Comparison of ENCODE assay signal across 8 cellular contexts in genomic region chr1:107782192-107782845, GRCh38.
A peak's percentile ranks its signal among the peaks of the same experiment; 100 is the strongest.
DNase-seq lines count a peak whose midpoint lies in the region; ATAC-seq, FAIRE-seq and TF ChIP-seq lines count a peak whose summit lies in the region.

No MANE protein-coding gene starts in this region.

- DNase-seq in NCI-H1417 (lab: John Stamatoyannopoulos, UW) = peak; percentile 38 to 84 (median 53)
- no peak for DNase-seq in NCI-H1417 treated with DMSO at 0.1 percent for 48 hours (lab: John Stamatoyannopoulos, UW)
- DNase-seq in OCI-LY7 (ENCODE audit: low spot score) = peak; percentile 75
- no peak for DNase-seq in kidney
- DNase-seq in stimulated activated effector memory CD8-positive, alpha-beta T cell treated with anti-CD3 and anti-CD28 coated beads, Interleukin-12 subunit alpha, Interleukin-12 subunit beta, amount 100 ng/mL, for 72 hours (ENCODE audit: low spot score in 2 of 2) = peak in 1 of 2 donors; percentile 33
- DNase-seq in cerebellar nuclear complex (lab: John Stamatoyannopoulos, UW) = no peak

- no peaks in the 10 kb centered on the region for H4K20me1 ChIP-seq in OCI-LY7 (ENCODE audit: insufficient read depth, low read length)

- no peak overlapping the region for H3K9ac ChIP-seq in kidney (ENCODE audit: low read length in 2 of 2)

- H3K27ac ChIP-seq in OCI-LY7 (ENCODE audit: low read depth, low read length, poor library complexity, severe bottlenecking) (no peak overlapping the region), kidney (ENCODE audit: low read depth in 2 of 2, low read length in 2 of 2) (no peak overlapping the region)

- peaks cover 8% of the 10 kb centered on the region for H3K4me1 Mint-ChIP-seq in brain
- peaks cover 36% of the 10 kb centered on the region for H3K4me1 Mint-ChIP-seq in stimulated activated effector memory CD8-positive, alpha-beta T cell treated with anti-CD3 and anti-CD28 coated beads, Interleukin-12 subunit alpha, Interleukin-12 subunit beta, amount 100 ng/mL, for 72 hours

- no peak overlapping the region for H3K27ac Mint-ChIP-seq in brain
- no peak overlapping the region for H3K27ac Mint-ChIP-seq in stimulated activated effector memory CD8-positive, alpha-beta T cell treated with anti-CD3 and anti-CD28 coated beads, Interleukin-12 subunit alpha, Interleukin-12 subunit beta, amount 100 ng/mL, for 72 hours

- intact Hi-C loops in OCI-LY7 (cut with micrococcal nuclease; ENCODE audit: unreplicated experiment) (loop anchor here (1.0 kb wide), 1 partner anchor 343 kb away; no protein-coding TSS in a partner anchor), kidney (cut with DNase I) (loop anchor here (5.0 kb wide), 1 partner anchor 345 kb away; no protein-coding TSS in a partner anchor)

- H3K4me3 ChIP-seq in OCI-LY7 (ENCODE audit: low read depth, low read length, poor library complexity, severe bottlenecking) (no peak overlapping the region), kidney (ENCODE audit: low read length in 2 of 2) (no peak overlapping the region)

- peaks cover 36% of the 10 kb centered on the region for H3K4me1 ChIP-seq in OCI-LY7 (ENCODE audit: insufficient read depth, low read length, poor library complexity, severe bottlenecking)
- H3K4me1 ChIP-seq in kidney (ENCODE audit: control insufficient read depth in 1 of 2, insufficient read depth in 1 of 2, low read depth in 1 of 2, low read length in 2 of 2) = no peaks in the 10 kb centered on the region

- no peak overlapping the region for H2AFZ ChIP-seq in OCI-LY7 (ENCODE audit: low read length)

- no peaks in the 10 kb centered on the region for H3K36me3 Mint-ChIP-seq in brain
- no peaks in the 10 kb centered on the region for H3K36me3 Mint-ChIP-seq in stimulated activated effector memory CD8-positive, alpha-beta T cell treated with anti-CD3 and anti-CD28 coated beads, Interleukin-12 subunit alpha, Interleukin-12 subunit beta, amount 100 ng/mL, for 72 hours

- peak; percentile 95 for FAIRE-seq in kidney (lab: Jason Lieb, UNC)

- H3K9me3 ChIP-seq in OCI-LY7 (ENCODE audit: low read length) = no peaks in the 10 kb centered on the region
- no peaks in the 10 kb centered on the region for H3K9me3 ChIP-seq in kidney (ENCODE audit: control insufficient read depth in 1 of 2, low read length in 2 of 2)

- BruUV-seq in OCI-LY7 (replicated peaks; lab: Mats Ljungman, UMichigan) = no TSS peak

- H3K9me3 Mint-ChIP-seq in brain = no peaks in the 10 kb centered on the region
- H3K9me3 Mint-ChIP-seq in stimulated activated effector memory CD8-positive, alpha-beta T cell treated with anti-CD3 and anti-CD28 coated beads, Interleukin-12 subunit alpha, Interleukin-12 subunit beta, amount 100 ng/mL, for 72 hours = no peaks in the 10 kb centered on the region

- H3K9me2 ChIP-seq in OCI-LY7 (ENCODE audit: insufficient read depth, low read length) = no peaks in the 10 kb centered on the region

- no peaks in the 10 kb centered on the region for H3K27me3 Mint-ChIP-seq in brain

- H3K36me3 ChIP-seq in OCI-LY7 (ENCODE audit: insufficient read depth, low read length) (no peaks in the 10 kb centered on the region), kidney (ENCODE audit: control insufficient read depth in 1 of 2, insufficient read depth in 2 of 2, low read length in 2 of 2) (no peaks in the 10 kb centered on the region)

- no peaks in the 10 kb centered on the region for H3K79me2 ChIP-seq in OCI-LY7 (ENCODE audit: insufficient read depth, low read depth, low read length)

- peak; percentile 36 for ATAC-seq in HG03378 (IDR thresholded peaks at IDR 0.05; ENCODE audit: unreplicated experiment)
- peak; percentile 52 for ATAC-seq in stimulated activated effector memory CD8-positive, alpha-beta T cell treated with anti-CD3 and anti-CD28 coated beads, Interleukin-12 subunit alpha, Interleukin-12 subunit beta, amount 100 ng/mL, for 72 hours

- no peak overlapping the region for H3K4me2 ChIP-seq in OCI-LY7 (ENCODE audit: low read length)

- TF ChIP-seq CTCF in OCI-LY7 (conservative IDR thresholded peaks at IDR 0.05; ENCODE audit: low read length) = peak; percentile 98
- peak; percentile 95 to 96 for TF ChIP-seq CTCF in brain (conservative IDR thresholded peaks at IDR 0.05)
- TF ChIP-seq CTCF in kidney (IDR thresholded peaks at IDR 0.05; ENCODE audit: borderline replicate concordance, extremely low read depth, insufficient read depth) = peak; percentile 47

- CTCF ChIA-PET in OCI-LY7 (lab: Charles Lee; ENCODE audit: unreplicated experiment) = interaction anchor here (0.5 to 2.7 kb wide), 6 partner anchors 12 to 344 kb away, joined by 3 to 17 read pairs (median 3); no protein-coding TSS in a partner anchor

- no peak overlapping the region for H3K4me3 Mint-ChIP-seq in brain
- no peak overlapping the region for H3K4me3 Mint-ChIP-seq in stimulated activated effector memory CD8-positive, alpha-beta T cell treated with anti-CD3 and anti-CD28 coated beads, Interleukin-12 subunit alpha, Interleukin-12 subunit beta, amount 100 ng/mL, for 72 hours

- POLR2A ChIA-PET in OCI-LY7 (lab: Charles Lee) = interaction anchor here (0.9 to 4.0 kb wide), 7 partner anchors 60 to 346 kb away, joined by 3 to 33 read pairs (median 3); no protein-coding TSS in a partner anchor

Comparison
In these comparisons a context has a peak if more than half of its experiments do, and no peak if none do; other contexts are left out.
1. DNase-seq: peak in NCI-H1417 (3 of 3) and OCI-LY7 (single experiment); none in NCI-H1417 treated with DMSO at 0.1 percent for 48 hours (single experiment), kidney (single experiment) and cerebellar nuclear complex (0 of 2).
2. CTCF ChIP-seq: peak in every context shown above with its lines; median percentile 98 in OCI-LY7; 96 in brain; 47 in kidney.